Comparison of ENCODE assay signal across 14 cellular contexts in the genomic region with DNA sequence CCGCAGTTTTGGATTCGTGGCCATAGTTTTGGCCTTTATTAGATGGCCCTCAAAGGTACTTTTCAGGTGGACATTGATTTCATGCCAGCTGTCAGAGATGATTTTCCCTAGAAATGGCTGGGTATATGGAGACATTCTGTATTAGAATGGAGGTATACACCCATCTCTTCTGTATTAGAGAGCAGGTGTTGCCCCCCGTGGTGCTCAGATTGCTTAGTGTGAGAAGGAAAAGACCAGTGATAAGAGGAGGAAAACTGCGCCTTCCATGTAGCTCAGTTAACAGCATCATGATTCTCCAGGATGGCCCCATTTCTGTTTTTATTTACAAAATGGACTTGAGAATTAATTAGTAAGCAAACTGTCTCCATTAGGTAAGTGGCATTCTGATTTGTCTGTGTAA.
"Had no signal": no experiment of that assay in that cellular context is flagged by ENCODE, and none has a peak within 500 bp of the region (broad histone marks: within the 10 kb centered on the region; RNA-seq: fewer than 3 reads in every experiment).

No MANE protein-coding gene starts in this region.

- H3K27ac ChIP-seq: cardiac muscle cell, heart right ventricle, left lung, suprapubic skin, upper lobe of right lung had no signal

- H3K9me3 Mint-ChIP-seq: activated CD8-positive, alpha-beta T cell treated with anti-CD3 and anti-CD28 coated beads for 36 hours; activated naive CD8-positive, alpha-beta T cell treated with anti-CD3 and anti-CD28 coated beads, Interleukin-2, amount 50 U/mL, for 24 hours had no signal

- H3K4me3 Mint-ChIP-seq: activated CD4-positive, alpha-beta T cell treated with anti-CD3 and anti-CD28 coated beads for 36 hours; activated CD8-positive, alpha-beta T cell treated with anti-CD3 and anti-CD28 coated beads for 36 hours; activated naive CD8-positive, alpha-beta T cell treated with anti-CD3 and anti-CD28 coated beads, Interleukin-2, amount 50 U/mL, for 24 hours had no signal

- DNase-seq: activated CD4-positive, alpha-beta T cell treated with anti-CD3 and anti-CD28 coated beads for 36 hours; activated CD8-positive, alpha-beta T cell treated with anti-CD3 and anti-CD28 coated beads for 36 hours; activated naive CD4-positive, alpha-beta T cell treated with Interleukin-2 at 50 U/mL for 16 hours; activated naive CD8-positive, alpha-beta T cell treated with anti-CD3 and anti-CD28 coated beads, Interleukin-2, amount 50 U/mL, for 24 hours; cortex of kidney; effector CD8-positive, alpha-beta T cell; heart right ventricle; left lung; stimulated activated CD4-positive, alpha-beta T cell treated with anti-CD3 and anti-CD28 coated beads, Interleukin-12 subunit alpha, Interleukin-12 subunit beta, amount 100 ng/mL, for 4 hours; stimulated activated CD4-positive, alpha-beta T cell treated with anti-CD3 and anti-CD28 coated beads, Interleukin-2, amount 100 ng/mL, for 48 hours; stimulated activated naive CD4-positive, alpha-beta T cell treated with Interleukin-2 at 50 U/mL for 16 hours; upper lobe of right lung had no signal

- H3K4me3 ChIP-seq: cardiac muscle cell, heart right ventricle, left lung, suprapubic skin, upper lobe of right lung had no signal

- H3K9me3 ChIP-seq: heart right ventricle, left lung, suprapubic skin, upper lobe of right lung had no signal

- ATAC-seq: activated CD4-positive, alpha-beta T cell treated with anti-CD3 and anti-CD28 coated beads for 36 hours; activated CD8-positive, alpha-beta T cell treated with anti-CD3 and anti-CD28 coated beads for 36 hours; activated naive CD8-positive, alpha-beta T cell treated with anti-CD3 and anti-CD28 coated beads, Interleukin-2, amount 50 U/mL, for 24 hours; heart right ventricle; left lung; upper lobe of right lung had no signal

- H3K27me3 ChIP-seq: cardiac muscle cell, heart right ventricle, left lung, suprapubic skin, upper lobe of right lung had no signal

- H3K27ac Mint-ChIP-seq: activated CD4-positive, alpha-beta T cell treated with anti-CD3 and anti-CD28 coated beads for 36 hours; activated CD8-positive, alpha-beta T cell treated with anti-CD3 and anti-CD28 coated beads for 36 hours; activated naive CD8-positive, alpha-beta T cell treated with anti-CD3 and anti-CD28 coated beads, Interleukin-2, amount 50 U/mL, for 24 hours had no signal

- H3K27me3 Mint-ChIP-seq: activated CD4-positive, alpha-beta T cell treated with anti-CD3 and anti-CD28 coated beads for 36 hours; activated CD8-positive, alpha-beta T cell treated with anti-CD3 and anti-CD28 coated beads for 36 hours; activated naive CD8-positive, alpha-beta T cell treated with anti-CD3 and anti-CD28 coated beads, Interleukin-2, amount 50 U/mL, for 24 hours had no signal

- H3K36me3 ChIP-seq: cardiac muscle cell, heart right ventricle, left lung, suprapubic skin, upper lobe of right lung had no signal
